Comparison of ENCODE assay signal across 8 cellular contexts in genomic region chr17:17206913-17207368, GRCh38. TPM values are rescaled to one million over a fixed set of nuclear protein-coding genes. Genes with fewer than 3 reads are reported as not detected.
DNase-seq lines count a peak whose midpoint lies in the region; ATAC-seq and TF ChIP-seq lines count a peak whose summit lies in the region.

No MANE protein-coding gene starts in this region.

- no peak for TF ChIP-seq CTCF in MCF 10A (IDR thresholded peaks at IDR 0.05; ENCODE audit: unreplicated experiment)

- H3K4me3 Mint-ChIP-seq in stimulated activated naive CD8-positive, alpha-beta T cell treated with anti-CD3 and anti-CD28 coated beads, Interleukin-15, Interleukin-2, amounts not matched to agents 100 ng/mL and 50 ng/mL, for 24 hours, result peak overlapping the region; percentile 54
- peak overlapping the region; percentile 78 for H3K4me3 Mint-ChIP-seq in MCF 10A (ENCODE audit: unreplicated experiment)
- peak overlapping the region; percentile 19 to 75 (median 62) for H3K4me3 Mint-ChIP-seq in naive B cell

- no peaks in the 10 kb centered on the region for H3K9me3 Mint-ChIP-seq in stimulated activated naive CD8-positive, alpha-beta T cell treated with anti-CD3 and anti-CD28 coated beads, Interleukin-15, Interleukin-2, amounts not matched to agents 100 ng/mL and 50 ng/mL, for 24 hours
- H3K9me3 Mint-ChIP-seq in MCF 10A (ENCODE audit: unreplicated experiment), result no peaks in the 10 kb centered on the region
- H3K9me3 Mint-ChIP-seq in naive B cell, result peaks cover 0 to 2% (median 0%) of the 10 kb centered on the region in 7 donors

- ATAC-seq in stimulated activated naive CD8-positive, alpha-beta T cell treated with anti-CD3 and anti-CD28 coated beads, Interleukin-15, Interleukin-2, amounts not matched to agents 100 U/mL and 50 U/mL, for 24 hours, result no peak
- no peak for ATAC-seq in naive B cell (ENCODE audit: low read depth in 2 of 2)
- no peak for ATAC-seq in GM19328 (IDR thresholded peaks at IDR 0.05; ENCODE audit: unreplicated experiment)
- no peak for ATAC-seq in GM19351 (IDR thresholded peaks at IDR 0.05; ENCODE audit: unreplicated experiment)

- BruUV-seq in MCF 10A (replicated peaks; lab: Mats Ljungman, UMichigan), result no TSS peak

- CTCF ChIA-PET in MCF 10A (lab: Yijun Ruan, JAX), result interaction anchor here (0.6 to 0.7 kb wide), 3 partner anchors 10 to 335 kb away, joined by 3 to 4 read pairs (median 3); no protein-coding TSS in a partner anchor

- intact Hi-C loops in MCF 10A (cut with micrococcal nuclease), result no loop called here

- DNase-seq in stimulated activated naive CD8-positive, alpha-beta T cell treated with anti-CD3 and anti-CD28 coated beads, Interleukin-15, Interleukin-2, amounts not matched to agents 100 U/mL and 50 U/mL, for 24 hours, result no peak
- DNase-seq in MCF 10A (ENCODE audit: unreplicated experiment) (no peak), naive B cell (no peak), midbrain (lab: John Stamatoyannopoulos, UW) (no peak), SKM-1 (lab: John Stamatoyannopoulos, UW; ENCODE audit: unreplicated experiment) (no peak)

- no peaks in the 10 kb centered on the region for H3K27me3 Mint-ChIP-seq in stimulated activated naive CD8-positive, alpha-beta T cell treated with anti-CD3 and anti-CD28 coated beads, Interleukin-15, Interleukin-2, amounts not matched to agents 100 ng/mL and 50 ng/mL, for 24 hours
- H3K27me3 Mint-ChIP-seq in MCF 10A (ENCODE audit: insufficient read depth, unreplicated experiment) (no peaks in the 10 kb centered on the region), naive B cell (no peaks in the 10 kb centered on the region)

- POLR2A ChIA-PET in MCF 10A (lab: Yijun Ruan, JAX), result interaction anchor here (0.5 to 3.4 kb wide), 7 partner anchors 16 to 198 kb away, joined by 3 to 12 read pairs (median 3); partner anchors contain the start of genes COPS3 and FLCN

- peaks cover 23% of the 10 kb centered on the region for H3K36me3 Mint-ChIP-seq in stimulated activated naive CD8-positive, alpha-beta T cell treated with anti-CD3 and anti-CD28 coated beads, Interleukin-15, Interleukin-2, amounts not matched to agents 100 ng/mL and 50 ng/mL, for 24 hours (ENCODE audit: low read depth)
- H3K36me3 Mint-ChIP-seq in MCF 10A (ENCODE audit: insufficient read depth, unreplicated experiment) (peaks cover 41% of the 10 kb centered on the region), naive B cell (no peaks in the 10 kb centered on the region)

- H3K4me1 Mint-ChIP-seq in stimulated activated naive CD8-positive, alpha-beta T cell treated with anti-CD3 and anti-CD28 coated beads, Interleukin-15, Interleukin-2, amounts not matched to agents 100 ng/mL and 50 ng/mL, for 24 hours (ENCODE audit: low read depth), result peaks cover 22% of the 10 kb centered on the region
- H3K4me1 Mint-ChIP-seq in MCF 10A (ENCODE audit: insufficient read depth, unreplicated experiment) (peaks cover 19% of the 10 kb centered on the region), naive B cell (peaks cover 10 to 20% (median 17%) of the 10 kb centered on the region in 3 donors)

- H3K27ac Mint-ChIP-seq in stimulated activated naive CD8-positive, alpha-beta T cell treated with anti-CD3 and anti-CD28 coated beads, Interleukin-15, Interleukin-2, amounts not matched to agents 100 ng/mL and 50 ng/mL, for 24 hours, result peak overlapping the region; percentile 67
- peak overlapping the region; percentile 67 for H3K27ac Mint-ChIP-seq in MCF 10A (ENCODE audit: low read depth, unreplicated experiment)
- H3K27ac Mint-ChIP-seq in naive B cell, result peak overlapping the region in 5 of 6 donors; percentile 27 to 97 (median 79)

RNA-seq across cellular contexts. Expression of gene PLD6, which starts 0.8 kb away (rescaled TPM):
- total RNA-seq in MCF 10A (2022), result 5.5 and 9.2 TPM in 2 replicates
- polyA plus RNA-seq in naive B cell (ENCODE audit: low read depth in 6 of 6), result 10 to 100 TPM in 1 of 6 donors, 1 to 10 TPM in 4, not detected in 1; 1.9 to 22.0 (median 4.1) TPM

RNA-seq across cellular contexts. Expression of gene FLCN, which starts 30.0 kb away (rescaled TPM):
- total RNA-seq in MCF 10A (2022), result 25.6 and 49.7 TPM in 2 replicates
- 1 to 10 TPM; 3.6 to 7.4 (median 5.7) TPM for polyA plus RNA-seq in naive B cell (ENCODE audit: low read depth in 6 of 6)
